21 cellular contexts compared by ENCODE assay signal in genomic region chr15:29700296-29700695, GRCh38.
"Had no signal": no experiment of that assay in that cellular context is flagged by ENCODE, and none has a peak within 500 bp of the region (broad histone marks: within the 10 kb centered on the region; RNA-seq: fewer than 3 reads in every experiment).

No MANE protein-coding gene starts in this region.

- H3K27ac ChIP-seq: esophagus squamous epithelium, left lung, lower lobe of right lung, parathyroid adenoma, prostate gland, sigmoid colon, skin epidermis, stomach, thoracic aorta, transverse colon had no signal

- DNase-seq: effector memory CD8-positive, alpha-beta T cell; esophagus squamous epithelium; foreskin fibroblast; immature natural killer cell; left lung; lower lobe of right lung; mesenchymal stem cell; midbrain; retina; sigmoid colon; stimulated activated CD4-positive, alpha-beta T cell treated with anti-CD3 and anti-CD28 coated beads, Interleukin-12 subunit alpha, Interleukin-12 subunit beta, amount 100 ng/mL, for 4 hours; stimulated activated naive CD4-positive, alpha-beta T cell; stomach; substantia nigra; transverse colon had no signal

- H3K4me3 Mint-ChIP-seq: dendritic cell treated with granulocyte-macrophage colony-stimulating factor and Interleukin-4, amounts not matched to agents 40 ng/mL and 50 ng/mL, for 4 days; effector memory CD8-positive, alpha-beta T cell; immature natural killer cell; natural killer cell treated with Interleukin-12 subunit alpha and Interleukin-12 subunit beta and Interleukin-15 and Interleukin-18, amount 100 ng/mL, for 72 hours had no signal

- H3K27me3 Mint-ChIP-seq: dendritic cell treated with granulocyte-macrophage colony-stimulating factor and Interleukin-4, amounts not matched to agents 40 ng/mL and 50 ng/mL, for 4 days; effector memory CD8-positive, alpha-beta T cell had no signal

- H3K9ac ChIP-seq: parathyroid adenoma had no signal

- H3K9me3 ChIP-seq: esophagus squamous epithelium, left lung, lower lobe of right lung, prostate gland, sigmoid colon, stomach, thoracic aorta, transverse colon had no signal

- H3K4me1 Mint-ChIP-seq: immature natural killer cell had no signal

- H3K4me1 ChIP-seq: esophagus squamous epithelium, lower lobe of right lung, parathyroid adenoma, prostate gland, stomach, transverse colon had no signal

- H3K79me2 ChIP-seq: parathyroid adenoma had no signal

- H3K27ac Mint-ChIP-seq: dendritic cell treated with granulocyte-macrophage colony-stimulating factor and Interleukin-4, amounts not matched to agents 40 ng/mL and 50 ng/mL, for 4 days; effector memory CD8-positive, alpha-beta T cell; immature natural killer cell; natural killer cell treated with Interleukin-12 subunit alpha and Interleukin-12 subunit beta and Interleukin-15 and Interleukin-18, amount 100 ng/mL, for 72 hours had no signal

- H2AFZ ChIP-seq: parathyroid adenoma had no signal

- H3K36me3 Mint-ChIP-seq: immature natural killer cell; natural killer cell treated with Interleukin-12 subunit alpha and Interleukin-12 subunit beta and Interleukin-15 and Interleukin-18, amount 100 ng/mL, for 72 hours had no signal

- H3K36me3 ChIP-seq: prostate gland had no signal

- ATAC-seq: effector memory CD8-positive, alpha-beta T cell; left lung; lower lobe of right lung; natural killer cell treated with Interleukin-12 subunit alpha and Interleukin-12 subunit beta and Interleukin-15 and Interleukin-18, amount 100 ng/mL, for 72 hours had no signal

- H3K27me3 ChIP-seq: esophagus squamous epithelium, left lung, sigmoid colon, stomach, transverse colon had no signal

- H3K4me3 ChIP-seq: esophagus squamous epithelium, left lung, lower lobe of right lung, prostate gland, sigmoid colon, skin epidermis, stomach, thoracic aorta, transverse colon had no signal

- H3K9me3 Mint-ChIP-seq: dendritic cell treated with granulocyte-macrophage colony-stimulating factor and Interleukin-4, amounts not matched to agents 40 ng/mL and 50 ng/mL, for 4 days; effector memory CD8-positive, alpha-beta T cell; immature natural killer cell; natural killer cell treated with Interleukin-12 subunit alpha and Interleukin-12 subunit beta and Interleukin-15 and Interleukin-18, amount 100 ng/mL, for 72 hours had no signal
